22 cellular contexts compared by ENCODE assay signal in genomic region chr10:3393958-3394357, GRCh38.
DNase-seq lines count a peak whose midpoint lies in the region; ATAC-seq and TF ChIP-seq lines count a peak whose summit lies in the region.
"Had no signal": no experiment of that assay in that cellular context is flagged by ENCODE, and none has a peak within 500 bp of the region (broad histone marks: within the 10 kb centered on the region; RNA-seq: fewer than 3 reads in every experiment).

No MANE protein-coding gene starts in this region.

- H3K27ac Mint-ChIP-seq in CD4-positive, alpha-beta T cell: no peak overlapping the region
- H3K27ac Mint-ChIP-seq in mesothelial cell of epicardium: no peak overlapping the region
- H3K27ac Mint-ChIP-seq: CD14-positive monocyte, GM23338 had no signal

- H3K4me3 ChIP-seq in BLaER1 (no peak overlapping the region), adipocyte (ENCODE audit: low read length) (no peak overlapping the region), fibroblast of mammary gland (ENCODE audit: control insufficient read depth, low read depth, low read length) (no peak overlapping the region), right lobe of liver (no peak overlapping the region)
- H3K4me3 ChIP-seq: GM12878, GM23338, HAP-1 had no signal

- no peaks in the 10 kb centered on the region for H3K36me3 ChIP-seq in BLaER1
- no peaks in the 10 kb centered on the region for H3K36me3 ChIP-seq in adipocyte (ENCODE audit: control insufficient read depth, insufficient read depth, low read length, severe bottlenecking)
- H3K36me3 ChIP-seq in right lobe of liver: no peaks in the 10 kb centered on the region
- H3K36me3 ChIP-seq: HAP-1 had no signal

- H3K4me1 ChIP-seq in BLaER1: peaks cover 44% of the 10 kb centered on the region
- H3K4me1 ChIP-seq in adipocyte (ENCODE audit: control insufficient read depth, insufficient read depth, low read length): no peaks in the 10 kb centered on the region
- no peaks in the 10 kb centered on the region for H3K4me1 ChIP-seq in right lobe of liver
- H3K4me1 ChIP-seq: HAP-1 had no signal

- no peaks in the 10 kb centered on the region for H3K9me3 Mint-ChIP-seq in CD4-positive, alpha-beta T cell
- peaks cover 10% of the 10 kb centered on the region for H3K9me3 Mint-ChIP-seq in mesothelial cell of epicardium

- H3K36me3 Mint-ChIP-seq in CD4-positive, alpha-beta T cell (ENCODE audit: low read depth): no peaks in the 10 kb centered on the region
- H3K36me3 Mint-ChIP-seq in mesothelial cell of epicardium: peaks cover 4% of the 10 kb centered on the region
- H3K36me3 Mint-ChIP-seq: CD14-positive monocyte had no signal

- WGBS in right lobe of liver (ENCODE audit: insufficient coverage, low coverage, low lambda C conversion rate, missing lambda C conversion rate): 46% methylated on average over 2 of the region's 2 CpGs

- TF ChIP-seq CTCF in fibroblast of mammary gland (conservative IDR thresholded peaks at IDR 0.05; ENCODE audit: control insufficient read depth, insufficient read depth, low read depth, low read length) (no peak), right lobe of liver (IDR thresholded peaks at IDR 0.05) (no peak), mesothelial cell of epicardium (IDR thresholded peaks at IDR 0.05; ENCODE audit: unreplicated experiment) (no peak)
- TF ChIP-seq CTCF in CD4-positive, alpha-beta T cell (IDR thresholded peaks at IDR 0.05): no peak

- peaks cover 6% of the 10 kb centered on the region; the same call in 1 of the 2 replicates for H3K9me3 ChIP-seq in BLaER1
- peaks cover 5% of the 10 kb centered on the region for H3K9me3 ChIP-seq in adipocyte (ENCODE audit: control insufficient read depth, low read length)
- no peaks in the 10 kb centered on the region for H3K9me3 ChIP-seq in right lobe of liver
- H3K9me3 ChIP-seq in CD4-positive, alpha-beta T cell (ENCODE audit: control insufficient read depth, low read length): no peaks in the 10 kb centered on the region
- H3K9me3 ChIP-seq: HAP-1 had no signal

- no peak for ATAC-seq in right lobe of liver
- no peak for ATAC-seq in CD4-positive, alpha-beta T cell (ENCODE audit: poor library complexity)
- ATAC-seq: GM12878, GM23338, Panc1 had no signal

- POLR2A ChIA-PET in CD4-positive, alpha-beta T cell (lab: Charles Lee): no interaction called here

- peak overlapping the region; percentile 66 for H3K4me2 ChIP-seq in BLaER1
- H3K4me2 ChIP-seq: GM23338 had no signal

- H3K27me3 Mint-ChIP-seq in CD4-positive, alpha-beta T cell: no peaks in the 10 kb centered on the region
- H3K27me3 Mint-ChIP-seq in mesothelial cell of epicardium (ENCODE audit: low read depth): peaks cover 42% of the 10 kb centered on the region

- H3K27ac ChIP-seq in BLaER1 (peak overlapping the region; percentile 51), right lobe of liver (no peak overlapping the region)
- H3K27ac ChIP-seq in CD4-positive, alpha-beta T cell (ENCODE audit: low read depth, low read length): no peak overlapping the region

- DNase-seq in adipocyte (ENCODE audit: low read depth) (peak; percentile 32), fibroblast of mammary gland (ENCODE audit: low read depth) (peak; percentile 31), kidney tubule cell (ENCODE audit: low spot score) (peak; percentile 73), right lobe of liver (no peak), mesothelial cell of epicardium (ENCODE audit: low spot score in 2 of 2, unreplicated experiment in 2 of 2) (no peak)
- no peak for DNase-seq in CD4-positive, alpha-beta T cell
- DNase-seq in activated effector memory CD4-positive, alpha-beta T cell treated with Interleukin-2 at 50 U/mL for 16 hours: no peak
- DNase-seq: AML-193, DMS79 treated with DMSO at 0.1 percent for 48 hours, Kasumi-1, NCI-H1694, NCI-H2081, NCI-H2171, NCI-H345, NCI-H524, NCI-H774 had no signal

- CTCF ChIA-PET in CD4-positive, alpha-beta T cell (lab: Charles Lee): interaction anchor here (0.9 kb wide), 1 partner anchor 9 kb away, joined by 3 read pairs; no protein-coding TSS in a partner anchor

- TF ChIP-seq POLR2A in right lobe of liver (IDR thresholded peaks at IDR 0.05): no peak

- intact Hi-C loops in right lobe of liver (cut with DNase I): no loop called here
- intact Hi-C loops in CD4-positive, alpha-beta T cell (cut with DNase I, micrococcal nuclease): no loop called here

- H3K27me3 ChIP-seq in BLaER1 (no peaks in the 10 kb centered on the region), adipocyte (replicated peaks; ENCODE audit: control insufficient read depth, insufficient read depth, low read length) (no peaks in the 10 kb centered on the region), right lobe of liver (no peaks in the 10 kb centered on the region)
- H3K27me3 ChIP-seq in CD4-positive, alpha-beta T cell (ENCODE audit: control insufficient read depth, insufficient read depth, low read length): no peaks in the 10 kb centered on the region

- no peak overlapping the region for H3K9ac ChIP-seq in BLaER1
- H3K9ac ChIP-seq in adipocyte (ENCODE audit: low read length): no peak overlapping the region

- no peaks in the 10 kb centered on the region for H4K20me1 ChIP-seq in BLaER1

- H3K4me1 Mint-ChIP-seq in CD4-positive, alpha-beta T cell (ENCODE audit: low read depth): no peaks in the 10 kb centered on the region
- H3K4me1 Mint-ChIP-seq in mesothelial cell of epicardium: peaks cover 4% of the 10 kb centered on the region
- H3K4me1 Mint-ChIP-seq: CD14-positive monocyte, GM23338 had no signal

- no peak overlapping the region for H3K4me3 Mint-ChIP-seq in CD4-positive, alpha-beta T cell
- no peak overlapping the region for H3K4me3 Mint-ChIP-seq in mesothelial cell of epicardium
- H3K4me3 Mint-ChIP-seq: CD14-positive monocyte, GM23338 had no signal

Comparison
In these comparisons a context has a peak if more than half of its experiments do, and no peak if none do; other contexts are left out.
1. DNase-seq: peak in adipocyte (single experiment), fibroblast of mammary gland (single experiment) and kidney tubule cell (single experiment); none in right lobe of liver (0 of 3), CD4-positive, alpha-beta T cell (0 of 10), mesothelial cell of epicardium (0 of 2) and activated effector memory CD4-positive, alpha-beta T cell treated with Interleukin-2 at 50 U/mL for 16 hours (single experiment).